ENCODE assay signal across 32 cellular contexts in genomic region chr3:45774581-45775505, GRCh38. TPM values are rescaled to one million over a fixed set of nuclear protein-coding genes. Genes with fewer than 3 reads are reported as not detected.
"Had no signal": no experiment of that assay in that cellular context is flagged by ENCODE, and none has a peak within 500 bp of the region (broad histone marks: within the 10 kb centered on the region; RNA-seq: fewer than 3 reads in every experiment).

No MANE protein-coding gene starts in this region.

- H3K4me3 Mint-ChIP-seq: activated CD8-positive, alpha-beta T cell treated with anti-CD3 and anti-CD28 coated beads, Interleukin-2, amount 10 ng/mL, durations not matched to agents 7 days and 5 days; activated T-cell treated with anti-CD3 and anti-CD28 coated beads, Interleukin-2, amount 50 U/mL, for 24 hours; dendritic cell treated with granulocyte-macrophage colony-stimulating factor and Interleukin-4, amounts not matched to agents 40 ng/mL and 50 ng/mL, for 4 days; natural killer cell treated with Interleukin-12 subunit alpha and Interleukin-12 subunit beta and Interleukin-15 and Interleukin-18, amount 100 ng/mL, for 72 hours; stimulated activated memory B cell treated with anti-CD40 and anti-IgM and Interleukin-4, amounts not matched to agents 10 μg/mL and 1 μg/mL and 100 μg/mL, for 72 hours; stimulated activated naive CD8-positive, alpha-beta T cell treated with anti-CD3 and anti-CD28 coated beads, Interleukin-15, amount 100 ng/mL, for 72 hours; WTC11 had no signal

- ATAC-seq: activated CD8-positive, alpha-beta T cell treated with anti-CD3 and anti-CD28 coated beads, Interleukin-2, amount 10 ng/mL, durations not matched to agents 7 days and 5 days; left ventricle myocardium superior; natural killer cell treated with Interleukin-12 subunit alpha and Interleukin-12 subunit beta and Interleukin-15 and Interleukin-18, amount 100 ng/mL, for 72 hours; stimulated activated memory B cell treated with anti-CD40 and anti-IgM and Interleukin-4, amounts not matched to agents 10 μg/mL and 1 μg/mL and 100 μg/mL, for 72 hours; stimulated activated naive CD8-positive, alpha-beta T cell treated with anti-CD3 and anti-CD28 coated beads, Interleukin-15, amount 100 ng/mL, for 72 hours; WTC11 had no signal

- H3K4me1 ChIP-seq: esophagus squamous epithelium, tibial artery had no signal

- DNase-seq: activated CD4-positive, alpha-beta T cell treated with anti-CD3 and anti-CD28 coated beads for 1 hour; activated CD8-positive, alpha-beta T cell treated with anti-CD3 and anti-CD28 coated beads, Interleukin-2, amount 10 ng/mL, durations not matched to agents 7 days and 5 days; activated gamma-delta T cell; activated naive CD4-positive, alpha-beta T cell treated with anti-CD3 and anti-CD28 coated beads, Interleukin-2, amount 50 U/mL, for 16 hours; activated T-cell treated with anti-CD3 and anti-CD28 coated beads, Interleukin-2, amount 50 U/mL, for 24 hours; amniotic stem cell; caudate nucleus; esophagus squamous epithelium; foreskin melanocyte; heart right ventricle; left ventricle myocardium superior; mucosa of descending colon; ovary; retina; stimulated activated CD4-positive, alpha-beta T cell treated with anti-CD3 and anti-CD28 coated beads, Interleukin-4, amount 100 ng/mL, for 24 hours; stimulated activated naive CD8-positive, alpha-beta T cell treated with anti-CD3 and anti-CD28 coated beads, Interleukin-15, amount 100 ng/mL, for 72 hours; T-helper 2 cell; tibial artery had no signal

- H3K36me3 Mint-ChIP-seq: natural killer cell treated with Interleukin-12 subunit alpha and Interleukin-12 subunit beta and Interleukin-15 and Interleukin-18, amount 100 ng/mL, for 72 hours; stimulated activated memory B cell treated with anti-CD40 and anti-IgM and Interleukin-4, amounts not matched to agents 10 μg/mL and 1 μg/mL and 100 μg/mL, for 72 hours; WTC11 had no signal

- H3K27ac Mint-ChIP-seq: activated CD8-positive, alpha-beta T cell treated with anti-CD3 and anti-CD28 coated beads, Interleukin-2, amount 10 ng/mL, durations not matched to agents 7 days and 5 days; activated T-cell treated with anti-CD3 and anti-CD28 coated beads, Interleukin-2, amount 50 U/mL, for 24 hours; dendritic cell treated with granulocyte-macrophage colony-stimulating factor and Interleukin-4, amounts not matched to agents 40 ng/mL and 50 ng/mL, for 4 days; natural killer cell treated with Interleukin-12 subunit alpha and Interleukin-12 subunit beta and Interleukin-15 and Interleukin-18, amount 100 ng/mL, for 72 hours; progenitor cell of endocrine pancreas; stimulated activated memory B cell treated with anti-CD40 and anti-IgM and Interleukin-4, amounts not matched to agents 10 μg/mL and 1 μg/mL and 100 μg/mL, for 72 hours; stimulated activated naive CD8-positive, alpha-beta T cell treated with anti-CD3 and anti-CD28 coated beads, Interleukin-15, amount 100 ng/mL, for 72 hours; WTC11 had no signal

- H3K27me3 ChIP-seq: ovary had no signal

- H3K27ac ChIP-seq: epithelial cell of prostate, esophagus squamous epithelium, heart right ventricle, neutrophil, ovary, skin epidermis, tibial artery had no signal

- H3K9me3 Mint-ChIP-seq: activated T-cell treated with anti-CD3 and anti-CD28 coated beads, Interleukin-2, amount 50 U/mL, for 24 hours; dendritic cell treated with granulocyte-macrophage colony-stimulating factor and Interleukin-4, amounts not matched to agents 40 ng/mL and 50 ng/mL, for 4 days; natural killer cell treated with Interleukin-12 subunit alpha and Interleukin-12 subunit beta and Interleukin-15 and Interleukin-18, amount 100 ng/mL, for 72 hours; stimulated activated memory B cell treated with anti-CD40 and anti-IgM and Interleukin-4, amounts not matched to agents 10 μg/mL and 1 μg/mL and 100 μg/mL, for 72 hours; stimulated activated naive CD8-positive, alpha-beta T cell treated with anti-CD3 and anti-CD28 coated beads, Interleukin-15, amount 100 ng/mL, for 72 hours; WTC11 had no signal

- H3K4me3 ChIP-seq: esophagus squamous epithelium, heart right ventricle, mucosa of descending colon, ovary, skin epidermis, tibial artery had no signal

- H3K36me3 ChIP-seq: esophagus squamous epithelium, heart right ventricle, neutrophil, ovary, tibial artery had no signal

- H3K9me3 ChIP-seq: esophagus squamous epithelium, heart right ventricle, mucosa of descending colon, neutrophil, ovary, tibial artery had no signal

- H3K4me1 Mint-ChIP-seq: stimulated activated memory B cell treated with anti-CD40 and anti-IgM and Interleukin-4, amounts not matched to agents 10 μg/mL and 1 μg/mL and 100 μg/mL, for 72 hours had no signal

- FAIRE-seq: islet of Langerhans had no signal

- H3K27me3 Mint-ChIP-seq: natural killer cell treated with Interleukin-12 subunit alpha and Interleukin-12 subunit beta and Interleukin-15 and Interleukin-18, amount 100 ng/mL, for 72 hours had no signal

RNA-seq across cellular contexts. Expression of gene SLC6A20, which starts 21.5 kb away (rescaled TPM):
- total RNA-seq: activated CD8-positive, alpha-beta T cell treated with anti-CD3 and anti-CD28 coated beads, Interleukin-2, amount 10 ng/mL, durations not matched to agents 7 days and 5 days; chondrocyte; glomerular endothelial cell; left ventricle myocardium superior; lung microvascular endothelial cell; myocyte; natural killer cell treated with Interleukin-12 subunit alpha and Interleukin-12 subunit beta and Interleukin-15 and Interleukin-18, amount 100 ng/mL, for 72 hours; progenitor cell of endocrine pancreas; ureter had no signal
